Comparison of ENCODE assay signal across 8 cellular contexts in the genomic region with DNA sequence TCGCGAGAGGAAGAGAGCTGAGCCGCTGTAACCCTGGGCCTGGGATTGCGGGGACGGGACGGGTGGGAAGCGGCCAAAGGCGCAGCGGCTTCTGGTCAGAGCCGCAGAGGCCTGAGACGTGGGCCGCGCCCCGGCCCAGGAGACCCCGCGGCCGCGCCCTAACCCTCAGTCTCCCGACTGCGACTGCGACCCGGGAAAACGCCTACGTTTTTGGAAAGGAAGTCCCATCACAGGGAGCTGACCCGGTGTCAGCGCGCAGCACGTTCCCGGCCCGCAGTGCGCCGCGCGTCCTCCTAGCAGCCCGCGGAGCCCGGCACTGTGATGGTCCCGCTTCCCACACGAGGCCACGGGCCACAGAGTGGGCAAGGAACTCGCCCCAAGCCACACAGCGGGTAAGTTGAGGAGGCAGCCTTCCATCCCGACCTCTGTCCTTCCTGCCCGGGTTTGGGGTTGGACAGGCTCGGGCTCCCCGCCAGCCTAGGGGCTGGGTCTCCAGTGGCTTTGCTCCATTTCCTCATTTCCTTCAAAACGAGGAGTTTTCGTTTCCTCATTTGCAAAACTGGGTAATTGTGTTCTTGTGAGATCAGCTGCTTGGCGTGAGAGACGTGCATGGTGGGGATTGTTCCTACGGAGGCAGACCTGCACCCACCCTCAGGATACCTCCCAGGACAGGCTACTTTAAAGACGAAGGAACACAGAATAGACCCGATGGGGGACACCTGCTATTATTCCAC. TPM values are rescaled to one million over a fixed set of nuclear protein-coding genes. Genes with fewer than 3 reads are reported as not detected.
DNase-seq lines count a peak whose midpoint lies in the region; FAIRE-seq and TF ChIP-seq lines count a peak whose summit lies in the region.

No MANE protein-coding gene starts in this region.

- dilution Hi-C loops in endothelial cell of umbilical vein (cut with MboI; ENCODE audit: extremely low pct_ligation_motif_present, low sequenced_read_pairs): no loop called here

- FAIRE-seq in endothelial cell of umbilical vein (lab: Jason Lieb, UNC): peak; percentile 73

- TF ChIP-seq CTCF in AG10803 (conservative IDR thresholded peaks at IDR 0.05; ENCODE audit: low read length) (no peak), endothelial cell of umbilical vein (IDR thresholded peaks at IDR 0.05; ENCODE audit: extremely low read depth in 1 of 2, insufficient read depth in 1 of 2, low read depth in 1 of 2, low read length in 2 of 2) (no peak)

- no peaks in the 10 kb centered on the region for H4K20me1 ChIP-seq in endothelial cell of umbilical vein (replicated peaks; ENCODE audit: control insufficient read depth, extremely low read depth, insufficient read depth, low read length)

- H3K4me2 ChIP-seq in endothelial cell of umbilical vein (ENCODE audit: insufficient read depth, low read length): peak overlapping the region; percentile 74

- no peaks in the 10 kb centered on the region for H3K9me1 ChIP-seq in endothelial cell of umbilical vein (replicated peaks; ENCODE audit: control insufficient read depth, extremely low read depth, insufficient read depth, low read length)

- DNase-seq in AG10803 (ENCODE audit: low read depth) (peak; percentile 34), Kasumi-1 (lab: John Stamatoyannopoulos, UW) (peak; percentile 80 to 90), endothelial cell of umbilical vein (ENCODE audit: low read depth, low spot score) (no peak), inferior parietal cortex (ENCODE audit: extremely low spot score) (no peak), SW 1271 (lab: John Stamatoyannopoulos, UW) (no peak), HK-2 (ENCODE audit: unreplicated experiment) (no peak)
- DNase-seq in activated CD4-positive, alpha-beta T cell treated with anti-CD3 and anti-CD28 coated beads for 4 hours: no peak

- no peaks in the 10 kb centered on the region for H3K79me2 ChIP-seq in endothelial cell of umbilical vein (ENCODE audit: control insufficient read depth, insufficient read depth, low read length)

- peaks cover 31 to 38% of the 10 kb centered on the region in 2 experiments for H3K27me3 ChIP-seq in endothelial cell of umbilical vein (ENCODE audit: control insufficient read depth in 2 of 2, insufficient read depth in 2 of 2, low read length in 2 of 2)
- H3K27me3 ChIP-seq in mucosa of stomach (ENCODE audit: control insufficient read depth, insufficient read depth, low read length): peaks cover 31% of the 10 kb centered on the region

- H2AFZ ChIP-seq in endothelial cell of umbilical vein (ENCODE audit: low read depth, low read length): peak overlapping the region; percentile 76

- CTCF ChIA-PET in endothelial cell of umbilical vein (lab: Charles Lee): interaction anchor here (1.1 to 2.0 kb wide), 3 partner anchors 31 to 162 kb away, joined by 3 to 9 read pairs (median 6); no protein-coding TSS in a partner anchor

- H3K9me3 ChIP-seq in endothelial cell of umbilical vein (replicated peaks; ENCODE audit: control insufficient read depth, insufficient read depth, low read length): no peaks in the 10 kb centered on the region
- no peaks in the 10 kb centered on the region for H3K9me3 ChIP-seq in mucosa of stomach (ENCODE audit: control insufficient read depth, low read length)

- peaks cover 4% of the 10 kb centered on the region for H3K4me1 ChIP-seq in endothelial cell of umbilical vein (ENCODE audit: control insufficient read depth, extremely low read depth, insufficient read depth, low read length)
- no peaks in the 10 kb centered on the region for H3K4me1 ChIP-seq in mucosa of stomach (ENCODE audit: control insufficient read depth, insufficient read depth, low read length)

- peak overlapping the region; percentile 67 for H3K4me3 ChIP-seq in AG10803 (ENCODE audit: low read length)
- H3K4me3 ChIP-seq in endothelial cell of umbilical vein (replicated peaks in 1 of 3; ENCODE audit: insufficient read depth in 1 of 3, low read depth in 1 of 3, low read length in 3 of 3): peak overlapping the region in 2 of 3 experiments; percentile 8 to 37
- no peak overlapping the region for H3K4me3 ChIP-seq in mucosa of stomach (ENCODE audit: low read length)

- POLR2A ChIA-PET in endothelial cell of umbilical vein (lab: Charles Lee): no interaction called here

- no peak overlapping the region for H3K27ac ChIP-seq in endothelial cell of umbilical vein (ENCODE audit: insufficient read depth, low read depth, low read length)

- H3K9ac ChIP-seq in endothelial cell of umbilical vein (replicated peaks; ENCODE audit: extremely low read depth, insufficient read depth, low read length) (no peak overlapping the region), mucosa of stomach (ENCODE audit: low read length) (peak overlapping the region; percentile 28)

- BruUV-seq in endothelial cell of umbilical vein (replicated peaks; lab: Mats Ljungman, UMichigan): no TSS peak

- intact Hi-C loops in endothelial cell of umbilical vein (cut with micrococcal nuclease): no loop called here

- TF ChIP-seq POLR2A in endothelial cell of umbilical vein (IDR thresholded peaks at IDR 0.05; ENCODE audit: low read depth, low read length): no peak

- H3K36me3 ChIP-seq in endothelial cell of umbilical vein (ENCODE audit: control insufficient read depth in 2 of 2, extremely low read depth in 1 of 2, insufficient read depth in 2 of 2, low read length in 2 of 2): no peaks in the 10 kb centered on the region
- H3K36me3 ChIP-seq in mucosa of stomach (ENCODE audit: control insufficient read depth, insufficient read depth, low read length): no peaks in the 10 kb centered on the region

TF ChIP-seq in endothelial cell of umbilical vein, 7 proteins besides CTCF, POLR2A, EP300 and RAD21:
- no peak for TF ChIP-seq EZH2 (IDR thresholded peaks at IDR 0.05; ENCODE audit: borderline replicate concordance, low read depth, low read length, severe bottlenecking)
- no peak for TF ChIP-seq MYC (IDR thresholded peaks at IDR 0.05; ENCODE audit: low read depth, low read length)
- TF ChIP-seq, protein P1, sequence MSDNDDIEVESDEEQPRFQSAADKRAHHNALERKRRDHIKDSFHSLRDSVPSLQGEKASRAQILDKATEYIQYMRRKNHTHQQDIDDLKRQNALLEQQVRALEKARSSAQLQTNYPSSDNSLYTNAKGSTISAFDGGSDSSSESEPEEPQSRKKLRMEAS (IDR thresholded peaks at IDR 0.05; ENCODE audit: insufficient read depth, insufficient read length): no peak
- TF ChIP-seq JUN (IDR thresholded peaks at IDR 0.05; ENCODE audit: borderline replicate concordance, insufficient read depth, insufficient read length, low read depth): no peak
- no peak for TF ChIP-seq POLR2AphosphoS5 (IDR thresholded peaks at IDR 0.05; ENCODE audit: insufficient read depth, low read depth, low read length)
- no peak for TF ChIP-seq GATA2 (IDR thresholded peaks at IDR 0.05; ENCODE audit: insufficient read depth, insufficient read length, low read depth, low read length)
- TF ChIP-seq FOS (IDR thresholded peaks at IDR 0.05; ENCODE audit: borderline replicate concordance, insufficient read depth, low read length): no peak

RNA-seq across cellular contexts. Expression of a gene that starts 1.2 kb away (rescaled TPM):
- 0.33 and 0.35 TPM in 2 replicates for total RNA-seq in endothelial cell of umbilical vein
- 0.29 TPM in 2 replicates for polyA plus RNA-seq in endothelial cell of umbilical vein
- 0.36 and 0.37 TPM in 2 replicates for polyA plus RNA-seq in endothelial cell of umbilical vein (2011; cell fraction: cytosol; rRNA removed)
- 0.38 and 0.43 TPM in 2 replicates for polyA plus RNA-seq in endothelial cell of umbilical vein (2011; cell fraction: nucleus; rRNA removed)
- polyA plus RNA-seq in endothelial cell of umbilical vein (2012): 1.0 and 1.5 TPM in 2 replicates
- polyA minus RNA-seq in endothelial cell of umbilical vein: 1.2 TPM in 1 of 2 replicates, not detected in the other
- polyA minus RNA-seq in endothelial cell of umbilical vein (2011; cell fraction: cytosol; rRNA and poly(A)+ RNA removed): 0.51 TPM
- 1.1 TPM in 1 of 2 replicates, not detected in the other for polyA minus RNA-seq in endothelial cell of umbilical vein (2011; cell fraction: nucleus; rRNA and poly(A)+ RNA removed)

RNA-seq across cellular contexts. Expression of a gene that starts 51.4 kb away (rescaled TPM):
- 58.4 and 62.6 TPM in 2 replicates for total RNA-seq in endothelial cell of umbilical vein
- 53.4 and 68.0 TPM in 2 replicates for polyA plus RNA-seq in endothelial cell of umbilical vein
- 47.7 and 57.8 TPM in 2 replicates for polyA plus RNA-seq in endothelial cell of umbilical vein (2011; cell fraction: cytosol; rRNA removed)
- polyA plus RNA-seq in endothelial cell of umbilical vein (2011; cell fraction: nucleus; rRNA removed): 20.9 and 26.8 TPM in 2 replicates
- 42.5 and 45.7 TPM in 2 replicates for polyA plus RNA-seq in endothelial cell of umbilical vein (2012)
- polyA minus RNA-seq in endothelial cell of umbilical vein: 22.1 and 25.1 TPM in 2 replicates
- polyA minus RNA-seq in endothelial cell of umbilical vein (2011; cell fraction: cytosol; rRNA and poly(A)+ RNA removed): 47.5 TPM
- 6.4 and 7.0 TPM in 2 replicates for polyA minus RNA-seq in endothelial cell of umbilical vein (2011; cell fraction: nucleus; rRNA and poly(A)+ RNA removed)

Comparison
In these comparisons a context has a peak if more than half of its experiments do, and no peak if none do; other contexts are left out.
1. DNase-seq: peak in AG10803 (single experiment) and Kasumi-1 (2 of 2); none in endothelial cell of umbilical vein (single experiment), inferior parietal cortex (single experiment), SW 1271 (0 of 2), activated CD4-positive, alpha-beta T cell treated with anti-CD3 and anti-CD28 coated beads for 4 hours (0 of 2) and HK-2 (single experiment).